ENCODE assay signal across 11 cellular contexts in genomic region chr2:58870704-58871103, GRCh38.
DNase-seq lines count a peak whose midpoint lies in the region; ATAC-seq and TF ChIP-seq lines count a peak whose summit lies in the region.
"Had no signal": no experiment of that assay in that cellular context is flagged by ENCODE, and none has a peak within 500 bp of the region (broad histone marks: within the 10 kb centered on the region; RNA-seq: fewer than 3 reads in every experiment).

No MANE protein-coding gene starts in this region.

- H3K9ac ChIP-seq in colonic mucosa (ENCODE audit: low read depth in 2 of 2, low read length in 2 of 2) = no peak overlapping the region
- H3K9ac ChIP-seq: KMS-11 had no signal

- H3K27ac Mint-ChIP-seq in WTC11 = no peak overlapping the region
- H3K27ac Mint-ChIP-seq: activated naive CD4-positive, alpha-beta T cell treated with anti-CD3 and anti-CD28 coated beads, Interleukin-2, amount 10 ng/mL, durations not matched to agents 7 days and 5 days; nephron had no signal

- H3K36me3 ChIP-seq in colonic mucosa = no peaks in the 10 kb centered on the region

- no peaks in the 10 kb centered on the region for H3K4me1 ChIP-seq in colonic mucosa

- peaks cover 12% of the 10 kb centered on the region for H3K27me3 Mint-ChIP-seq in WTC11 (ENCODE audit: low read depth)
- H3K27me3 Mint-ChIP-seq: activated naive CD4-positive, alpha-beta T cell treated with anti-CD3 and anti-CD28 coated beads, Interleukin-2, amount 10 ng/mL, durations not matched to agents 7 days and 5 days had no signal

- H3K27me3 ChIP-seq in colonic mucosa = no peaks in the 10 kb centered on the region

- POLR2A ChIA-PET in WTC11 (lab: Charles Lee) = no interaction called here

- TF ChIP-seq CTCF in GM10266 (IDR thresholded peaks at IDR 0.05; ENCODE audit: control insufficient read depth, insufficient read depth, low read depth, missing control alignments) (no peak), WTC11 (IDR thresholded peaks at IDR 0.05) (no peak), colonic mucosa (IDR thresholded peaks at IDR 0.05) (no peak)

- ATAC-seq in GM21367 (IDR thresholded peaks at IDR 0.05; ENCODE audit: unreplicated experiment) (peak; percentile 74), HG03280 (IDR thresholded peaks at IDR 0.05; ENCODE audit: unreplicated experiment) (peak; percentile 66), WTC11 (no peak), sciatic nerve (no peak)
- no peak for ATAC-seq in activated CD4-positive, CD25-positive, alpha-beta regulatory T cell treated with anti-CD3 and anti-CD28 coated beads, Interleukin-2, amount 50 U/mL, for 24 hours

- no peak overlapping the region for H3K4me3 ChIP-seq in colonic mucosa

- H3K9me3 Mint-ChIP-seq in WTC11 = peaks cover 12% of the 10 kb centered on the region
- H3K9me3 Mint-ChIP-seq: activated naive CD4-positive, alpha-beta T cell treated with anti-CD3 and anti-CD28 coated beads, Interleukin-2, amount 10 ng/mL, durations not matched to agents 7 days and 5 days; nephron had no signal

- no peak overlapping the region for H3K4me3 Mint-ChIP-seq in WTC11
- H3K4me3 Mint-ChIP-seq: activated naive CD4-positive, alpha-beta T cell treated with anti-CD3 and anti-CD28 coated beads, Interleukin-2, amount 10 ng/mL, durations not matched to agents 7 days and 5 days; nephron had no signal

- intact Hi-C loops in sciatic nerve (cut with DNase I) = no loop called here
- intact Hi-C loops in colonic mucosa (cut with DNase I) = no loop called here

- peaks cover 46% of the 10 kb centered on the region for H3K4me1 Mint-ChIP-seq in WTC11
- H3K4me1 Mint-ChIP-seq: nephron had no signal

- H3K9me3 ChIP-seq in colonic mucosa = no peaks in the 10 kb centered on the region

- peak; percentile 8 for DNase-seq in GM10266 (ENCODE audit: extremely low spot score)
- DNase-seq in WTC11 (ENCODE audit: low spot score) = no peak
- DNase-seq in sciatic nerve (ENCODE audit: low spot score) = no peak
- no peak for DNase-seq in NCI-H146 (lab: John Stamatoyannopoulos, UW)
- no peak for DNase-seq in colonic mucosa
- DNase-seq: activated naive CD4-positive, alpha-beta T cell treated with anti-CD3 and anti-CD28 coated beads, Interleukin-2, amount 10 ng/mL, durations not matched to agents 7 days and 5 days had no signal

- H3K36me3 Mint-ChIP-seq in WTC11 = no peaks in the 10 kb centered on the region
- H3K36me3 Mint-ChIP-seq: activated naive CD4-positive, alpha-beta T cell treated with anti-CD3 and anti-CD28 coated beads, Interleukin-2, amount 10 ng/mL, durations not matched to agents 7 days and 5 days had no signal

- CTCF ChIA-PET in WTC11 (lab: Charles Lee) = interaction anchor here (1.9 kb wide), 1 partner anchor 108 kb away, joined by 17 read pairs; no protein-coding TSS in a partner anchor

- no peak overlapping the region for H3K27ac ChIP-seq in colonic mucosa
- H3K27ac ChIP-seq: KMS-11 had no signal

TF ChIP-seq in WTC11, 78 proteins besides CTCF, POLR2A, EP300 and RAD21:
- TF ChIP-seq, protein P1, sequence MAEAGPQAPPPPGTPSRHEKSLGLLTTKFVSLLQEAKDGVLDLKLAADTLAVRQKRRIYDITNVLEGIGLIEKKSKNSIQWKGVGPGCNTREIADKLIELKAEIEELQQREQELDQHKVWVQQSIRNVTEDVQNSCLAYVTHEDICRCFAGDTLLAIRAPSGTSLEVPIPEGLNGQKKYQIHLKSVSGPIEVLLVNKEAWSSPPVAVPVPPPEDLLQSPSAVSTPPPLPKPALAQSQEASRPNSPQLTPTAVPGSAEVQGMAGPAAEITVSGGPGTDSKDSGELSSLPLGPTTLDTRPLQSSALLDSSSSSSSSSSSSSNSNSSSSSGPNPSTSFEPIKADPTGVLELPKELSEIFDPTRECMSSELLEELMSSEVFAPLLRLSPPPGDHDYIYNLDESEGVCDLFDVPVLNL (CRISPR knock-in tag; IDR thresholded peaks at IDR 0.05; ENCODE audit: borderline replicate concordance, low read depth) = no peak
- peak; percentile 67 for TF ChIP-seq NFYB (CRISPR knock-in tag; conservative IDR thresholded peaks at IDR 0.05; ENCODE audit: low read depth)
- TF ChIP-seq USF2 (CRISPR knock-in tag; IDR thresholded peaks at IDR 0.05) = peak; percentile 90
- TF ChIP-seq, protein P2, sequence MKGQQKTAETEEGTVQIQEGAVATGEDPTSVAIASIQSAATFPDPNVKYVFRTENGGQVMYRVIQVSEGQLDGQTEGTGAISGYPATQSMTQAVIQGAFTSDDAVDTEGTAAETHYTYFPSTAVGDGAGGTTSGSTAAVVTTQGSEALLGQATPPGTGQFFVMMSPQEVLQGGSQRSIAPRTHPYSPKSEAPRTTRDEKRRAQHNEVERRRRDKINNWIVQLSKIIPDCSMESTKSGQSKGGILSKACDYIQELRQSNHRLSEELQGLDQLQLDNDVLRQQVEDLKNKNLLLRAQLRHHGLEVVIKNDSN (CRISPR knock-in tag; IDR thresholded peaks at IDR 0.05) = peak; percentile 90

Comparison
In these comparisons a context has a peak if more than half of its experiments do, and no peak if none do; other contexts are left out.
1. ATAC-seq: peak in GM21367 (single experiment) and HG03280 (single experiment); none in WTC11 (single experiment), sciatic nerve (single experiment) and activated CD4-positive, CD25-positive, alpha-beta regulatory T cell treated with anti-CD3 and anti-CD28 coated beads, Interleukin-2, amount 50 U/mL, for 24 hours (0 of 2).